Comparison of ENCODE assay signal across 1 cellular context in genomic region chr20:62816879-62817873, GRCh38.
TF ChIP-seq lines count a peak whose summit lies in the region.

COL9A3 (plus strand) TSS chr20:62817050; CDS start chr20:62817065, 15 bp downstream.

TF ChIP-seq in IMR-90, 13 proteins besides CTCF, POLR2A, EP300 and RAD21 (continued from another document):
- TF ChIP-seq CHD1 (IDR thresholded peaks at IDR 0.05; ENCODE audit: low read depth, low read length) (no peak), USF2 (IDR thresholded peaks at IDR 0.05; ENCODE audit: low read depth, low read length) (no peak), RFX5 (IDR thresholded peaks at IDR 0.05; ENCODE audit: low read depth, low read length) (no peak), MXI1 (IDR thresholded peaks at IDR 0.05; ENCODE audit: borderline replicate concordance, low read depth, low read length) (no peak), MAZ (IDR thresholded peaks at IDR 0.05; ENCODE audit: borderline replicate concordance, low read depth, low read length) (no peak), RCOR1 (IDR thresholded peaks at IDR 0.05; ENCODE audit: insufficient replicate concordance, low read length) (no peak), ELK1 (IDR thresholded peaks at IDR 0.05; ENCODE audit: borderline replicate concordance, low read depth, low read length) (no peak)
